Comparison of ENCODE assay signal across 8 cellular contexts in genomic region chr1:39268112-39268581, GRCh38.
DNase-seq lines count a peak whose midpoint lies in the region; ATAC-seq and TF ChIP-seq lines count a peak whose summit lies in the region.

No MANE protein-coding gene starts in this region.

- CTCF ChIA-PET in naive thymus-derived CD4-positive, alpha-beta T cell (lab: Charles Lee): interaction anchor here (1.2 to 5.1 kb wide), 4 partner anchors 9 to 85 kb away, joined by 3 to 30 read pairs (median 6); no protein-coding TSS in a partner anchor

- no peaks in the 10 kb centered on the region for H3K27me3 ChIP-seq in fibroblast of lung (ENCODE audit: control insufficient read depth, insufficient read depth, low read length)
- no peaks in the 10 kb centered on the region for H3K27me3 ChIP-seq in naive thymus-derived CD4-positive, alpha-beta T cell (ENCODE audit: control insufficient read depth in 2 of 2, insufficient read depth in 2 of 2, low read length in 2 of 2)

- H3K4me3 ChIP-seq in WI38 (ENCODE audit: low read depth, low read length): peak overlapping the region; percentile 48
- H3K4me3 ChIP-seq in fibroblast of lung (replicated peaks in 1 of 4; ENCODE audit: control extremely low read depth in 1 of 4, insufficient read depth in 1 of 4, low read depth in 3 of 4, low read length in 4 of 4): peak overlapping the region; percentile 41 to 63 (median 46)
- no peak overlapping the region for H3K4me3 ChIP-seq in naive thymus-derived CD4-positive, alpha-beta T cell (ENCODE audit: low read length)

- peak overlapping the region; percentile 99 for H3K4me2 ChIP-seq in fibroblast of lung (ENCODE audit: extremely low read depth, insufficient read depth, low read length)

- ATAC-seq in naive thymus-derived CD4-positive, alpha-beta T cell: peak; percentile 57

- peaks cover 2% of the 10 kb centered on the region for H3K36me3 ChIP-seq in fibroblast of lung (ENCODE audit: control insufficient read depth, insufficient read depth, low read length)
- H3K36me3 ChIP-seq in naive thymus-derived CD4-positive, alpha-beta T cell (ENCODE audit: control insufficient read depth in 2 of 3, insufficient read depth in 3 of 3, low read length in 3 of 3): peaks cover 0 to 12% (median 0%) of the 10 kb centered on the region in 3 experiments

- peak overlapping the region; percentile 51 for H3K9ac ChIP-seq in fibroblast of lung (ENCODE audit: insufficient read depth, low read length)

- H3K4me1 Mint-ChIP-seq in naive thymus-derived CD4-positive, alpha-beta T cell: peaks cover 58 to 88% (median 80%) of the 10 kb centered on the region in 7 donors

- peak overlapping the region; percentile 78 for H3K27ac ChIP-seq in fibroblast of lung (ENCODE audit: insufficient read depth, low read length)
- no peak overlapping the region for H3K27ac ChIP-seq in naive thymus-derived CD4-positive, alpha-beta T cell (ENCODE audit: low read depth, low read length)

- peaks cover 60% of the 10 kb centered on the region for H3K79me2 ChIP-seq in fibroblast of lung (ENCODE audit: control insufficient read depth, insufficient read depth, low read length)

- H3K27me3 Mint-ChIP-seq in naive thymus-derived CD4-positive, alpha-beta T cell: no peaks in the 10 kb centered on the region

- H3K4me1 ChIP-seq in fibroblast of lung (ENCODE audit: control insufficient read depth, extremely low read depth, insufficient read depth, low read length): peaks cover 18% of the 10 kb centered on the region
- H3K4me1 ChIP-seq in naive thymus-derived CD4-positive, alpha-beta T cell (ENCODE audit: control insufficient read depth in 2 of 2, insufficient read depth in 2 of 2, low read length in 2 of 2): peaks cover 16 to 21% of the 10 kb centered on the region in 2 donors

- peak overlapping the region; percentile 46 to 84 (median 73) for H3K4me3 Mint-ChIP-seq in naive thymus-derived CD4-positive, alpha-beta T cell

- DNase-seq in EL: peak; percentile 86
- DNase-seq in M059J (ENCODE audit: low read depth): peak; percentile 90
- DNase-seq in fibroblast of lung (ENCODE audit: low read depth in 2 of 2): peak; percentile 91 to 93
- DNase-seq in naive thymus-derived CD4-positive, alpha-beta T cell: no peak
- no peak for DNase-seq in NCI-H526 treated with DMSO at 0.1 percent for 48 hours (lab: John Stamatoyannopoulos, UW)
- DNase-seq in DMS114 treated with DMSO at 0.1 percent for 48 hours (lab: John Stamatoyannopoulos, UW; ENCODE audit: unreplicated experiment): no peak
- no peak for DNase-seq in cortex of kidney (lab: John Stamatoyannopoulos, UW)

- peak overlapping the region; percentile 63 to 86 (median 71) for H3K27ac Mint-ChIP-seq in naive thymus-derived CD4-positive, alpha-beta T cell

- intact Hi-C loops in naive thymus-derived CD4-positive, alpha-beta T cell (cut with micrococcal nuclease): loop anchor here in 1 of 2 donors (5.0 kb wide), 1 partner anchor 144 kb away; no protein-coding TSS in a partner anchor

- H3K36me3 Mint-ChIP-seq in naive thymus-derived CD4-positive, alpha-beta T cell: peaks cover 4 to 12% (median 6%) of the 10 kb centered on the region in 5 donors

- H4K20me1 ChIP-seq in fibroblast of lung (ENCODE audit: control insufficient read depth, extremely low read depth, insufficient read depth, low read length): no peaks in the 10 kb centered on the region

- H3K9me3 ChIP-seq in fibroblast of lung (ENCODE audit: control insufficient read depth, insufficient read depth, low read depth, low read length): no peaks in the 10 kb centered on the region
- no peaks in the 10 kb centered on the region for H3K9me3 ChIP-seq in naive thymus-derived CD4-positive, alpha-beta T cell (ENCODE audit: control insufficient read depth in 2 of 3, low read length in 3 of 3)

- POLR2A ChIA-PET in naive thymus-derived CD4-positive, alpha-beta T cell (lab: Charles Lee): interaction anchor here (0.5 kb wide), 1 partner anchor 76 kb away, joined by 3 read pairs; no protein-coding TSS in a partner anchor

- TF ChIP-seq CTCF in WI38 (IDR thresholded peaks at IDR 0.05; ENCODE audit: low read depth, low read length) (no peak), fibroblast of lung (conservative IDR thresholded peaks at IDR 0.05 in 1 of 2, IDR thresholded peaks at IDR 0.05 in 1 of 2; ENCODE audit: low read depth in 1 of 2, low read length in 2 of 2) (no peak)

- no peaks in the 10 kb centered on the region for H3K9me3 Mint-ChIP-seq in naive thymus-derived CD4-positive, alpha-beta T cell

- no peak overlapping the region for H2AFZ ChIP-seq in fibroblast of lung (ENCODE audit: low read length)

Comparison
In these comparisons a context has a peak if more than half of its experiments do, and no peak if none do; other contexts are left out.
1. DNase-seq: peak in EL (single experiment), M059J (single experiment) and fibroblast of lung (2 of 2); none in naive thymus-derived CD4-positive, alpha-beta T cell (0 of 9), NCI-H526 treated with DMSO at 0.1 percent for 48 hours (single experiment), DMS114 treated with DMSO at 0.1 percent for 48 hours (single experiment) and cortex of kidney (single experiment).